ENCODE assay signal across 8 cellular contexts in the genomic region with DNA sequence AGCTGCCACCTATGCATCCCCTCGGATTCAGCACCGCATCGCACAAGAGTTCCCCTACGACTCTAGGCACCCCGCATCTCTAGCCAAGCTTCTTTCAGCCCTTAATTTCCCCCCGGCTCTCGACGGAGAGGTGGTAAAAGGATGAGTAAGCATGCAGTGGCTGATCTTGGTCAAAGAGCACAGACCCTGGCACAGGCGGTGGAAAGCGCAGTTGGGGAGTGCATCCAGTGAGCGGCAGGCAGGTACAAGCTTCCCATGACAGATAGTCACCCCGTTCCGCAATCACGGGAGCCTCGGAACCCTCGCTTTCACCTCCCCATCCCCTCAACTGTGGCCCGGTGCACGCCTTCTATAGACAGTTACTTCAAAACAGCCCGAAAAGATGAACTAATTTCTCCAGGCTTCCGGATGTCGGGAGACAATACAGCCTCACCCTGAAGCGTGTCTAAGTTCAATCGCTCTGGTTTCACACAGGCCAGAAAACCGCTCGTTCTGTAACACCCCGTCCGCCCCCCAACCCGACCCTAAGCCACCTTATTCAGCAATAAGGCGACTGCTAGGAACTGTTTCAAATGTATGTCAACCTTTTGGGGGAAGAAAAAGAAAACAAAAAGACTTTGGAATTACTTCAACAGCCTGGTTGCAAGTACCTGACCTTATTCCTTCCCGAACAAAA. TPM values are rescaled to one million over a fixed set of nuclear protein-coding genes. Genes with fewer than 3 reads are reported as not detected.
DNase-seq lines count a peak whose midpoint lies in the region; ATAC-seq and TF ChIP-seq lines count a peak whose summit lies in the region.

No MANE protein-coding gene starts in this region.

- no peak overlapping the region for H3K18ac ChIP-seq in trophoblast cell (ENCODE audit: low read length)

- no peak overlapping the region for H2BK12ac ChIP-seq in trophoblast cell (ENCODE audit: low read length)

- TSS peak; percentile 59 for BruUV-seq in Panc1 (replicated peaks; lab: Mats Ljungman, UMichigan)

- H4K8ac ChIP-seq in trophoblast cell (ENCODE audit: low read depth, low read length): no peak overlapping the region

- H2BK5ac ChIP-seq in trophoblast cell (ENCODE audit: low read depth, low read length, poor library complexity): peak overlapping the region; percentile 91

- CTCF ChIA-PET in Panc1 (lab: Charles Lee): no interaction called here

- H3K79me1 ChIP-seq in trophoblast cell (ENCODE audit: low read length): peaks cover 12% of the 10 kb centered on the region

- H3K4me1 ChIP-seq in Panc1 (ENCODE audit: control insufficient read depth, insufficient read depth, low read length) (peaks cover 38% of the 10 kb centered on the region), trophoblast cell (ENCODE audit: control insufficient read depth in 1 of 2, insufficient read depth in 2 of 2, low read length in 2 of 2) (peaks cover 0 to 11% of the 10 kb centered on the region in 2 experiments), tibial nerve (peaks cover 0 to 46% (median 12%) of the 10 kb centered on the region in 4 donors)

- WGBS in trophoblast cell (ENCODE audit: extremely low coverage, insufficient coverage, insufficient read length): no CpG with 5 or more reads among the region's 30 CpGs
- WGBS in tibial nerve, 2 donors: 1% methylated on average over 30 of the region's 30 CpGs

- peak in 1 of 2 donors; percentile 34 for TF ChIP-seq EP300 in tibial nerve (IDR thresholded peaks at IDR 0.05)

- H3K9ac ChIP-seq in trophoblast cell (ENCODE audit: low read length): peak overlapping the region; percentile 92

- H3K4me3 ChIP-seq in Panc1 (ENCODE audit: low read depth in 2 of 2, low read length in 2 of 2): peak overlapping the region; percentile 85 to 99
- H3K4me3 ChIP-seq in trophoblast cell (ENCODE audit: low read depth, low read length): peak overlapping the region; percentile 93
- H3K4me3 ChIP-seq in tibial nerve: peak overlapping the region; percentile 70 to 95 (median 78)

- peak; percentile 23 for DNase-seq in GM19238 (ENCODE audit: insufficient read length, low spot score)
- no peak for DNase-seq in Panc1 (ENCODE audit: low read depth, low spot score)
- DNase-seq in activated gamma-delta T cell treated with anti-CD3 and anti-CD28 coated beads, Interleukin-2, amount 50 U/mL, for 16 hours (ENCODE audit: low read depth): peak; percentile 28
- DNase-seq in glomerular visceral epithelial cell (ENCODE audit: extremely low spot score): peak; percentile 49
- peak; percentile 33 to 48 for DNase-seq in trophoblast cell
- peak in 1 of 2 donors; percentile 50 for DNase-seq in tibial nerve (ENCODE audit: low spot score in 2 of 2)

- no peak for TF ChIP-seq CTCF in Panc1 (IDR thresholded peaks at IDR 0.05)
- TF ChIP-seq CTCF in tibial nerve (IDR thresholded peaks at IDR 0.05): no peak

- H2AFZ ChIP-seq in trophoblast cell (ENCODE audit: insufficient read depth, low read length, poor library complexity): peak overlapping the region; percentile 12

- no peaks in the 10 kb centered on the region for H3K9me3 ChIP-seq in Panc1 (ENCODE audit: control insufficient read depth, insufficient read depth, low read depth, low read length)
- H3K9me3 ChIP-seq in trophoblast cell (ENCODE audit: insufficient read depth, low read depth, low read length): peaks cover 2% of the 10 kb centered on the region
- H3K9me3 ChIP-seq in tibial nerve: no peaks in the 10 kb centered on the region

- peak overlapping the region; percentile 76 for H3K4ac ChIP-seq in trophoblast cell (ENCODE audit: low read depth, low read length)

- H3K36me3 ChIP-seq in Panc1 (ENCODE audit: control insufficient read depth, insufficient read depth, low read length) (peaks cover 3% of the 10 kb centered on the region; the same call in 1 of the 2 replicates), trophoblast cell (ENCODE audit: control insufficient read depth in 1 of 2, insufficient read depth in 2 of 2, low read length in 2 of 2) (no peaks in the 10 kb centered on the region), tibial nerve (no peaks in the 10 kb centered on the region)

- no peak overlapping the region for H3K23ac ChIP-seq in trophoblast cell (ENCODE audit: low read length)

- H3K27me3 ChIP-seq in Panc1 (ENCODE audit: control insufficient read depth, insufficient read depth, low read length) (no peaks in the 10 kb centered on the region), trophoblast cell (ENCODE audit: insufficient read depth, low read length) (no peaks in the 10 kb centered on the region), tibial nerve (no peaks in the 10 kb centered on the region)

- POLR2A ChIA-PET in Panc1 (lab: Charles Lee): no interaction called here

- H2BK120ac ChIP-seq in trophoblast cell (ENCODE audit: insufficient read depth, low read length, poor library complexity): no peak overlapping the region

- no peak overlapping the region for H2AK5ac ChIP-seq in trophoblast cell (ENCODE audit: low read length)

- in situ Hi-C loops in Panc1 (cut with HindIII; ENCODE audit: low pct_unique_long_range_greater_than_20kb, low sequenced_read_pairs): no loop called here

- intact Hi-C loops in Panc1 (cut with micrococcal nuclease; ENCODE audit: unreplicated experiment): loop anchor here (5.0 kb wide), 1 partner anchor 56 kb away; no protein-coding TSS in a partner anchor

- H4K91ac ChIP-seq in trophoblast cell (ENCODE audit: low read depth, low read length): no peak overlapping the region

- no peak overlapping the region for H4K12ac ChIP-seq in trophoblast cell (ENCODE audit: low read depth, low read length)

- TF ChIP-seq POLR2A in tibial nerve (IDR thresholded peaks at IDR 0.05): no peak

- H3K14ac ChIP-seq in trophoblast cell (ENCODE audit: low read length): no peak overlapping the region

- no peak for ATAC-seq in Panc1
- ATAC-seq in GM19023 (IDR thresholded peaks at IDR 0.05; ENCODE audit: unreplicated experiment): no peak
- no peak for ATAC-seq in HG02885 (IDR thresholded peaks at IDR 0.05; ENCODE audit: poor library complexity, unreplicated experiment)

- H3K4me2 ChIP-seq in trophoblast cell (ENCODE audit: low read length): peak overlapping the region; percentile 87

- H3K79me2 ChIP-seq in trophoblast cell (ENCODE audit: control insufficient read depth, insufficient read depth, low read length, poor library complexity): peaks cover 26% of the 10 kb centered on the region

- peak overlapping the region; percentile 99 for H3K27ac ChIP-seq in Panc1 (ENCODE audit: low read length)
- H3K27ac ChIP-seq in trophoblast cell (ENCODE audit: low read depth, low read length): no peak overlapping the region
- H3K27ac ChIP-seq in tibial nerve: peak overlapping the region; percentile 97 to 100 (median 98)

RNA-seq across cellular contexts. Expression of gene RHEB, which starts 1.5 kb away (rescaled TPM):
- 259 TPM for total RNA-seq in Panc1 (2021; ENCODE audit: unreplicated experiment)
- 147 TPM for polyA plus RNA-seq in Panc1 (2012; ENCODE audit: insufficient read length)
- 145 and 153 TPM in 2 replicates for polyA plus RNA-seq in trophoblast cell (2013)
- total RNA-seq in tibial nerve: 100 to 1,000 TPM in 3 of 4 donors, 10 to 100 TPM in 1; 95.4 to 128 (median 103) TPM
